Comparison of ENCODE assay signal across 37 cellular contexts in the genomic region with DNA sequence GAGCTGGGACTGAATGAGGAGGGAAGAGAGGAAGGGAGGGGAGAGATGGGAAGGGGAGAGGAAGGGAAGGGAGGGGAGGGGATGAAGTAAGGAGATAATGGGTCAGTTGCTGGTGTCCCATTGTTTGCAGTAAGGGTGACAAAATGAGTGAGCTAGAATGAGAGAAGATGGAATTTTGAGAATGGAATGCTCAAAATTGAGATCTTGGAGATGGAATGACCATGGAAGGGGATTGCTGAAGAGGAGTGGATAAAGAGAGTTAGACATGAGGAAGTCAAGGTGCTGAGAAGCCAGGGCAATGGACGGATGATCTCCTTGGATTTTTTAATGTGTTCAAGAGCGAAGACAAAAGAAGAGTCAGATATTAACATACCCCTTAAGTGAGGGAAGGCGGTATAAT.
DNase-seq lines count a peak whose midpoint lies in the region; ATAC-seq, FAIRE-seq and TF ChIP-seq lines count a peak whose summit lies in the region.
"Had no signal": no experiment of that assay in that cellular context is flagged by ENCODE, and none has a peak within 500 bp of the region (broad histone marks: within the 10 kb centered on the region; RNA-seq: fewer than 3 reads in every experiment).

No MANE protein-coding gene starts in this region.

- H3K27me3 ChIP-seq in HepG2 (ENCODE audit: control insufficient read depth in 1 of 2, insufficient read depth in 2 of 2, low read length in 2 of 2) (peaks cover 0 to 17% of the 10 kb centered on the region in 2 experiments; a peak in 2 of 5 replicates), right lobe of liver (no peaks in the 10 kb centered on the region), endodermal cell (ENCODE audit: control insufficient read depth, insufficient read depth, low read length, poor library complexity, severe bottlenecking) (no peaks in the 10 kb centered on the region), mesendoderm (ENCODE audit: insufficient read depth, low read length, poor library complexity) (no peaks in the 10 kb centered on the region), osteoblast (ENCODE audit: insufficient read depth, low read length) (no peaks in the 10 kb centered on the region), gastrocnemius medialis (no peaks in the 10 kb centered on the region)
- H3K27me3 ChIP-seq: BE2C, BLaER1 had no signal

- POLR2A ChIA-PET in HepG2 (lab: Yijun Ruan, JAX) = no interaction called here

- DNase-seq in HepG2 (ENCODE audit: low spot score) (no peak), right lobe of liver (no peak), endodermal cell (peak; percentile 19), mesendoderm (peak; percentile 13), osteoblast (ENCODE audit: insufficient read length, low spot score, missing footprints) (peak; percentile 65), gastrocnemius medialis (no peak), A172 (ENCODE audit: low spot score) (no peak), SW480 (ENCODE audit: low spot score) (no peak)
- DNase-seq: 8988T; ACHN; AML-193; BE2C; C1 segment of cervical spinal cord; Caco-2; Calu3; CD4-positive, alpha-beta memory T cell; CD4-positive, alpha-beta T cell; CD4-positive, CD25-positive, alpha-beta regulatory T cell; CD8-positive, alpha-beta memory T cell; CD8-positive, alpha-beta T cell; COR-L47; DMS 273 treated with DMSO at 0.1 percent for 48 hours; DMS153; DMS53; DMS79; DMS79 treated with DMSO at 0.1 percent for 48 hours; DND-41; EL had no signal

- H3K27me3 Mint-ChIP-seq in endodermal cell (ENCODE audit: insufficient read depth) = peaks cover 16% of the 10 kb centered on the region
- H3K27me3 Mint-ChIP-seq: B cell; CD4-positive, alpha-beta T cell; CD4-positive, CD25-positive, alpha-beta regulatory T cell had no signal

- H3K9me3 Mint-ChIP-seq in endodermal cell = no peaks in the 10 kb centered on the region
- H3K9me3 Mint-ChIP-seq: CD14-positive monocyte; CD4-positive, alpha-beta T cell; CD8-positive, alpha-beta T cell had no signal

- H3K27ac ChIP-seq in HepG2 (ENCODE audit: extremely low read length, insufficient read depth, low read length) = no peak overlapping the region
- H3K27ac ChIP-seq in right lobe of liver = no peak overlapping the region
- no peak overlapping the region for H3K27ac ChIP-seq in endodermal cell (ENCODE audit: low read depth, low read length)
- H3K27ac ChIP-seq in mesendoderm (ENCODE audit: low read depth, low read length) = no peak overlapping the region
- no peak overlapping the region for H3K27ac ChIP-seq in osteoblast (ENCODE audit: low read depth, low read length)
- no peak overlapping the region for H3K27ac ChIP-seq in gastrocnemius medialis
- H3K27ac ChIP-seq: 22Rv1; BLaER1; BLaER1 treated with 17β-estradiol and CSF1 and Interleukin-3, amounts not matched to agents 10 nM and 100 nM; C4-2B had no signal

- no peak overlapping the region for H3K4me3 Mint-ChIP-seq in endodermal cell
- H3K4me3 Mint-ChIP-seq: B cell; CD14-positive monocyte; CD4-positive, alpha-beta memory T cell; CD4-positive, alpha-beta T cell; CD4-positive, CD25-positive, alpha-beta regulatory T cell; CD8-positive, alpha-beta memory T cell; CD8-positive, alpha-beta T cell had no signal

- no peaks in the 10 kb centered on the region for H3K79me1 ChIP-seq in mesendoderm (ENCODE audit: low read length)

- ATAC-seq in HepG2 (no peak), right lobe of liver (no peak), gastrocnemius medialis (no peak)
- ATAC-seq: A549; CD8-positive, alpha-beta T cell had no signal

- no peak overlapping the region for H4K8ac ChIP-seq in mesendoderm (ENCODE audit: low read depth, low read length)

- H2AK5ac ChIP-seq in mesendoderm (ENCODE audit: low read length) = no peak overlapping the region

- no peak overlapping the region for H3K18ac ChIP-seq in mesendoderm (ENCODE audit: low read length)

- intact Hi-C loops in HepG2 (cut with micrococcal nuclease; ENCODE audit: unreplicated experiment) (no loop called here), right lobe of liver (cut with DNase I) (no loop called here), gastrocnemius medialis (cut with DNase I; ENCODE audit: low total_unique reads) (no loop called here)

- H3K4me3 ChIP-seq in HepG2 (replicated peaks in 1 of 3; ENCODE audit: insufficient read depth in 1 of 3, low read depth in 2 of 3, low read length in 3 of 3) (no peak overlapping the region), right lobe of liver (no peak overlapping the region), endodermal cell (ENCODE audit: low read length) (no peak overlapping the region), mesendoderm (ENCODE audit: low read length) (no peak overlapping the region), osteoblast (ENCODE audit: insufficient read depth, low read length) (no peak overlapping the region), gastrocnemius medialis (no peak overlapping the region)
- H3K4me3 ChIP-seq: A549; BLaER1; BLaER1 treated with 17β-estradiol and CSF1 and Interleukin-3, amounts not matched to agents 10 nM and 100 nM had no signal

- no peak overlapping the region for H4K5ac ChIP-seq in mesendoderm (ENCODE audit: low read length)

- H2BK120ac ChIP-seq in mesendoderm (ENCODE audit: low read depth, low read length) = no peak overlapping the region

- no TSS peak for BruUV-seq in HepG2 (replicated peaks; lab: Mats Ljungman, UMichigan)

- H3K4me1 ChIP-seq in HepG2 (ENCODE audit: insufficient read depth, low read length) (no peaks in the 10 kb centered on the region), right lobe of liver (no peaks in the 10 kb centered on the region), endodermal cell (ENCODE audit: control insufficient read depth, insufficient read depth, low read length) (no peaks in the 10 kb centered on the region), mesendoderm (ENCODE audit: control insufficient read depth, low read depth, low read length) (no peaks in the 10 kb centered on the region), osteoblast (ENCODE audit: insufficient read depth, low read length) (no peaks in the 10 kb centered on the region), gastrocnemius medialis (no peaks in the 10 kb centered on the region)
- H3K4me1 ChIP-seq: BE2C, BLaER1, Caco-2 had no signal

- no peak overlapping the region for H3K4me2 ChIP-seq in HepG2 (ENCODE audit: low read depth, low read length)
- H3K4me2 ChIP-seq in mesendoderm (ENCODE audit: low read length) = no peak overlapping the region
- H3K4me2 ChIP-seq in osteoblast (ENCODE audit: insufficient read depth, low read length) = no peak overlapping the region
- H3K4me2 ChIP-seq: A549; BLaER1; BLaER1 treated with 17β-estradiol and CSF1 and Interleukin-3, amounts not matched to agents 10 nM and 100 nM had no signal

- H3K9ac ChIP-seq in HepG2 (ENCODE audit: insufficient read depth, low read depth, low read length) (no peak overlapping the region), endodermal cell (ENCODE audit: extremely low read depth, low read length, poor library complexity, severe bottlenecking) (no peak overlapping the region), mesendoderm (ENCODE audit: low read length) (no peak overlapping the region)
- H3K9ac ChIP-seq: BLaER1; BLaER1 treated with 17β-estradiol and CSF1 and Interleukin-3, amounts not matched to agents 10 nM and 100 nM had no signal

- H4K20me1 ChIP-seq in HepG2 (ENCODE audit: insufficient read depth, low read length) (no peaks in the 10 kb centered on the region), osteoblast (ENCODE audit: insufficient read depth, low read length) (no peaks in the 10 kb centered on the region)
- H4K20me1 ChIP-seq: BLaER1; BLaER1 treated with 17β-estradiol and CSF1 and Interleukin-3, amounts not matched to agents 10 nM and 100 nM had no signal

- H2BK15ac ChIP-seq in mesendoderm (replicated peaks; ENCODE audit: low read depth) = no peak overlapping the region

- 8% methylated on average over 3 of the region's 3 CpGs for WGBS in HepG2 (ENCODE audit: low lambda C conversion rate)
- 52% methylated on average over 3 of the region's 3 CpGs for WGBS in right lobe of liver (ENCODE audit: insufficient coverage, low coverage, low lambda C conversion rate, missing lambda C conversion rate)
- WGBS in endodermal cell (ENCODE audit: insufficient coverage in 1 of 2, insufficient read length in 1 of 2), 2 experiments = 89 to 95% methylated on average over 3 of the region's 3 CpGs
- WGBS in mesendoderm (ENCODE audit: extremely low coverage, insufficient coverage, low lambda C conversion rate) = no CpG with 5 or more reads among the region's 3 CpGs

- H3K36me3 ChIP-seq in HepG2 (replicated peaks in 1 of 2; ENCODE audit: control insufficient read depth in 1 of 2, insufficient read depth in 2 of 2, low read length in 2 of 2) = no peaks in the 10 kb centered on the region
- H3K36me3 ChIP-seq in right lobe of liver = no peaks in the 10 kb centered on the region
- H3K36me3 ChIP-seq in endodermal cell (ENCODE audit: control insufficient read depth, insufficient read depth, low read length) = no peaks in the 10 kb centered on the region
- no peaks in the 10 kb centered on the region for H3K36me3 ChIP-seq in mesendoderm (ENCODE audit: control insufficient read depth, insufficient read depth, low read length)
- H3K36me3 ChIP-seq in osteoblast (ENCODE audit: insufficient read depth, low read length) = no peaks in the 10 kb centered on the region
- H3K36me3 ChIP-seq in gastrocnemius medialis = no peaks in the 10 kb centered on the region
- H3K36me3 ChIP-seq: BE2C; BLaER1; BLaER1 treated with 17β-estradiol and CSF1 and Interleukin-3, amounts not matched to agents 10 nM and 100 nM had no signal

- no peak for TF ChIP-seq RAD21 in HepG2 (CRISPR knock-in tag; IDR thresholded peaks at IDR 0.05)

- no peak overlapping the region for H2AFZ ChIP-seq in HepG2 (ENCODE audit: low read length)
- no peak overlapping the region for H2AFZ ChIP-seq in osteoblast (ENCODE audit: low read length)

- TF ChIP-seq EP300 in HepG2 (IDR thresholded peaks at IDR 0.05; ENCODE audit: low read depth in 2 of 2, low read length in 2 of 2) (no peak), HepG2 (CRISPR knock-in tag; IDR thresholded peaks at IDR 0.05; ENCODE audit: borderline replicate concordance) (no peak)

- H3K27ac Mint-ChIP-seq in endodermal cell = no peak overlapping the region
- H3K27ac Mint-ChIP-seq: B cell; CD14-positive monocyte; CD4-positive, alpha-beta memory T cell; CD4-positive, alpha-beta T cell; CD4-positive, CD25-positive, alpha-beta regulatory T cell; CD8-positive, alpha-beta memory T cell; CD8-positive, alpha-beta T cell had no signal

- H3K79me2 ChIP-seq in HepG2 (ENCODE audit: insufficient read depth, low read length) = no peaks in the 10 kb centered on the region
- no peaks in the 10 kb centered on the region for H3K79me2 ChIP-seq in mesendoderm (ENCODE audit: control insufficient read depth, insufficient read depth, low read length)
- H3K79me2 ChIP-seq in osteoblast (ENCODE audit: insufficient read depth, low read length) = no peaks in the 10 kb centered on the region

- TF ChIP-seq CTCF in HepG2 (CRISPR knock-in tag; IDR thresholded peaks at IDR 0.05) (no peak), right lobe of liver (IDR thresholded peaks at IDR 0.05) (no peak), endodermal cell (conservative IDR thresholded peaks at IDR 0.05) (no peak), osteoblast (IDR thresholded peaks at IDR 0.05; ENCODE audit: extremely low read depth, low read depth, low read length) (no peak), gastrocnemius medialis (IDR thresholded peaks at IDR 0.05 in 4 of 5, conservative IDR thresholded peaks at IDR 0.05 in 1 of 5) (no peak)

- no peak overlapping the region for H2BK5ac ChIP-seq in mesendoderm (ENCODE audit: low read length)

- H3K9me3 ChIP-seq in HepG2 (ENCODE audit: low read length) (no peaks in the 10 kb centered on the region), right lobe of liver (no peaks in the 10 kb centered on the region), endodermal cell (ENCODE audit: control insufficient read depth, low read length) (no peaks in the 10 kb centered on the region), osteoblast (ENCODE audit: low read depth, low read length) (no peaks in the 10 kb centered on the region), gastrocnemius medialis (no peaks in the 10 kb centered on the region)
- H3K9me3 ChIP-seq: A549; BE2C; BLaER1; BLaER1 treated with 17β-estradiol and CSF1 and Interleukin-3, amounts not matched to agents 10 nM and 100 nM; Caco-2 had no signal

- H3K23ac ChIP-seq in mesendoderm (ENCODE audit: low read length) = no peak overlapping the region

- no peaks in the 10 kb centered on the region for H3K36me3 Mint-ChIP-seq in endodermal cell (ENCODE audit: low read depth)
- H3K36me3 Mint-ChIP-seq: CD14-positive monocyte; CD4-positive, alpha-beta memory T cell; CD4-positive, CD25-positive, alpha-beta regulatory T cell; CD8-positive, alpha-beta memory T cell; CD8-positive, alpha-beta T cell had no signal

- H3K4me1 Mint-ChIP-seq in endodermal cell = peaks cover 15% of the 10 kb centered on the region
- H3K4me1 Mint-ChIP-seq: B cell; CD4-positive, alpha-beta memory T cell; CD4-positive, CD25-positive, alpha-beta regulatory T cell; CD8-positive, alpha-beta memory T cell had no signal

- no peak overlapping the region for H3K56ac ChIP-seq in mesendoderm (ENCODE audit: low read length)

- in situ Hi-C loops in HepG2 (cut with HindIII; ENCODE audit: extremely low pct_ligation_motif_present, low pct_unique_long_range_greater_than_20kb) = no loop called here
- in situ Hi-C loops in gastrocnemius medialis (cut with MboI; ENCODE audit: low sequenced_read_pairs in 4 of 4) = no loop called here

- TF ChIP-seq POLR2A in HepG2 (IDR thresholded peaks at IDR 0.05; ENCODE audit: insufficient read depth in 1 of 2, low read depth in 2 of 2, low read length in 2 of 2) (no peak), right lobe of liver (IDR thresholded peaks at IDR 0.05) (no peak), gastrocnemius medialis (IDR thresholded peaks at IDR 0.05) (no peak)

- CTCF ChIA-PET in HepG2 (lab: Yijun Ruan, JAX; ENCODE audit: low intra/inter-chr PET ratio, low total read pairs) = no interaction called here

- no peak for FAIRE-seq in HepG2 (lab: Jason Lieb, UNC)
- FAIRE-seq: A204.1, D721Med had no signal

- no peak overlapping the region for H3K4ac ChIP-seq in mesendoderm (ENCODE audit: low read depth, low read length)

Comparison
In these comparisons a context has a peak if more than half of its experiments do, and no peak if none do; other contexts are left out.
1. DNase-seq: peak in endodermal cell (single experiment), mesendoderm (single experiment) and osteoblast (single experiment); none in HepG2 (single experiment), right lobe of liver (0 of 3), gastrocnemius medialis (0 of 2), A172 (single experiment) and SW480 (single experiment).